Comparison of ENCODE assay signal across 16 cellular contexts in genomic region chrX:45761920-45762319, GRCh38.
DNase-seq lines count a peak whose midpoint lies in the region; ATAC-seq, FAIRE-seq and TF ChIP-seq lines count a peak whose summit lies in the region.
"Had no signal": no experiment of that assay in that cellular context is flagged by ENCODE, and none has a peak within 500 bp of the region (broad histone marks: within the 10 kb centered on the region; RNA-seq: fewer than 3 reads in every experiment).

No MANE protein-coding gene starts in this region.

- H3K79me2 ChIP-seq in GM12878 (ENCODE audit: control insufficient read depth, insufficient read depth, low read length) (no peaks in the 10 kb centered on the region), smooth muscle cell (ENCODE audit: low read depth) (peaks cover 64% of the 10 kb centered on the region)

- TF ChIP-seq POLR2A in GM12878 (IDR thresholded peaks at IDR 0.05; ENCODE audit: low read depth, low read length): no peak

- H3K4me3 Mint-ChIP-seq in activated T-cell treated with anti-CD3 and anti-CD28 coated beads, Interleukin-2, amount 50 U/mL, for 24 hours: peak overlapping the region; percentile 31
- H3K4me3 Mint-ChIP-seq: type B pancreatic cell had no signal

- H3K4me2 ChIP-seq in GM12878 (ENCODE audit: control insufficient read depth, insufficient read depth) (no peak overlapping the region), smooth muscle cell (peak overlapping the region; percentile 10)

- H3K27me3 Mint-ChIP-seq in activated T-cell treated with anti-CD3 and anti-CD28 coated beads, Interleukin-2, amount 50 U/mL, for 24 hours: peaks cover 30% of the 10 kb centered on the region
- H3K27me3 Mint-ChIP-seq: type B pancreatic cell had no signal

- H3K9ac ChIP-seq in GM12878 (ENCODE audit: control insufficient read depth, insufficient read depth, low read length) (no peak overlapping the region), smooth muscle cell (ENCODE audit: low read depth) (no peak overlapping the region)

- TF ChIP-seq RAD21 in GM12878 (IDR thresholded peaks at IDR 0.05; ENCODE audit: insufficient read depth, low read depth, low read length): no peak

- peak; percentile 79 for FAIRE-seq in GM12878 (lab: Jason Lieb, UNC)
- FAIRE-seq: H54, HTR-8/SVneo had no signal

- H3K36me3 ChIP-seq in GM12878 (ENCODE audit: control insufficient read depth in 2 of 2, insufficient read depth in 2 of 2, low read length in 1 of 2) (no peaks in the 10 kb centered on the region; a peak in 1 of 4 replicates), smooth muscle cell (ENCODE audit: low read depth) (no peaks in the 10 kb centered on the region), HAP-1 (replicated peaks) (no peaks in the 10 kb centered on the region; the same call in 1 of the 2 replicates)
- H3K36me3 ChIP-seq: colonic mucosa had no signal

- H3K27ac Mint-ChIP-seq in activated T-cell treated with anti-CD3 and anti-CD28 coated beads, Interleukin-2, amount 50 U/mL, for 24 hours: peak overlapping the region; percentile 81
- H3K27ac Mint-ChIP-seq: type B pancreatic cell had no signal

- no peak for DNase-seq in activated T-cell treated with anti-CD3 and anti-CD28 coated beads, Interleukin-2, amount 50 U/mL, for 24 hours
- no peak for DNase-seq in activated T-cell treated with anti-CD3 and anti-CD28 coated beads, Interleukin-2, amount 50 U/mL, for 48 hours
- DNase-seq in NCI-H146 (lab: John Stamatoyannopoulos, UW): peak; percentile 45
- no peak for DNase-seq in GM12878 (ENCODE audit: low read depth, low spot score)
- no peak for DNase-seq in smooth muscle cell (lab: John Stamatoyannopoulos, UW; ENCODE audit: unreplicated experiment)
- no peak for DNase-seq in 8988T
- DNase-seq in HAP-1 (ENCODE audit: low spot score in 2 of 2): no peak
- DNase-seq in NCI-H1417 (lab: John Stamatoyannopoulos, UW): no peak
- DNase-seq: activated CD4-positive, alpha-beta T cell treated with anti-CD3 and anti-CD28 coated beads for 48 hours; colonic mucosa; mesendoderm; NCI-H226; stimulated activated CD4-positive, alpha-beta T cell treated with anti-CD3 and anti-CD28 coated beads, Interleukin-12 subunit alpha, Interleukin-12 subunit beta, amount 100 ng/mL, for 4 hours had no signal

- SMC1A ChIA-PET in GM12878 (lab: Charles Lee; ENCODE audit: uncharacterized antibody, unreplicated experiment): no interaction called here

- no peak for TF ChIP-seq EP300 in GM12878 (IDR thresholded peaks at IDR 0.05; ENCODE audit: borderline replicate concordance in 1 of 2, control insufficient read depth in 1 of 2, low read depth in 2 of 2, low read length in 2 of 2)

- CTCF ChIA-PET in GM12878 (lab: Yijun Ruan, JAX): no interaction called here

- H3K36me3 Mint-ChIP-seq in activated T-cell treated with anti-CD3 and anti-CD28 coated beads, Interleukin-2, amount 50 U/mL, for 24 hours (ENCODE audit: low read depth): peaks cover 83% of the 10 kb centered on the region

- H3K9me3 ChIP-seq in GM12878 (replicated peaks; ENCODE audit: control insufficient read depth, insufficient read depth, low read length) (no peaks in the 10 kb centered on the region), smooth muscle cell (replicated peaks; ENCODE audit: low read depth) (no peaks in the 10 kb centered on the region), HAP-1 (no peaks in the 10 kb centered on the region)
- H3K9me3 ChIP-seq: colonic mucosa had no signal

- H2AFZ ChIP-seq in GM12878 (ENCODE audit: control insufficient read depth, low read depth, low read length) (no peak overlapping the region), smooth muscle cell (ENCODE audit: low read depth) (no peak overlapping the region)

- H3K4me3 ChIP-seq in GM12878 (no peak overlapping the region), smooth muscle cell (no peak overlapping the region), HAP-1 (no peak overlapping the region)
- H3K4me3 ChIP-seq: colonic mucosa had no signal

- BruUV-seq in GM12878 (replicated peaks; lab: Mats Ljungman, UMichigan): no TSS peak

- no peaks in the 10 kb centered on the region for H3K27me3 ChIP-seq in GM12878 (replicated peaks in 1 of 2; ENCODE audit: control insufficient read depth in 2 of 2, insufficient read depth in 2 of 2, low read length in 1 of 2)
- no peaks in the 10 kb centered on the region for H3K27me3 ChIP-seq in smooth muscle cell (ENCODE audit: low read depth)
- no peaks in the 10 kb centered on the region for H3K27me3 ChIP-seq in HAP-1 (ENCODE audit: low read depth)
- H3K27me3 ChIP-seq: colonic mucosa had no signal

- H3K4me1 ChIP-seq in GM12878 (ENCODE audit: control insufficient read depth, insufficient read depth, low read length) (peaks cover 22% of the 10 kb centered on the region), smooth muscle cell (ENCODE audit: low read depth) (no peaks in the 10 kb centered on the region), HAP-1 (peaks cover 2% of the 10 kb centered on the region; the same call in 1 of the 2 replicates)
- H3K4me1 ChIP-seq: colonic mucosa had no signal

- H3K4me1 Mint-ChIP-seq in activated T-cell treated with anti-CD3 and anti-CD28 coated beads, Interleukin-2, amount 50 U/mL, for 24 hours (ENCODE audit: low read depth): peaks cover 73% of the 10 kb centered on the region

- TF ChIP-seq CTCF in GM12878 (IDR thresholded peaks at IDR 0.05 in 2 of 3, conservative IDR thresholded peaks at IDR 0.05 in 1 of 3; ENCODE audit: control insufficient read depth in 2 of 3, extremely low read depth in 1 of 3, insufficient read depth in 1 of 3, low read depth in 3 of 3, low read length in 3 of 3) (no peak), smooth muscle cell (IDR thresholded peaks at IDR 0.05; ENCODE audit: borderline replicate concordance, insufficient read depth, poor library complexity, severe bottlenecking) (no peak)

- H4K20me1 ChIP-seq in GM12878 (ENCODE audit: control insufficient read depth, insufficient read depth) (no peaks in the 10 kb centered on the region), smooth muscle cell (ENCODE audit: low read depth) (peaks cover 23% of the 10 kb centered on the region)

- H3K9me3 Mint-ChIP-seq in activated T-cell treated with anti-CD3 and anti-CD28 coated beads, Interleukin-2, amount 50 U/mL, for 24 hours: no peaks in the 10 kb centered on the region
- H3K9me3 Mint-ChIP-seq: type B pancreatic cell had no signal

- ATAC-seq in GM12878: no peak

- no peak overlapping the region for H3K27ac ChIP-seq in GM12878 (ENCODE audit: control insufficient read depth, insufficient read depth)
- peak overlapping the region; percentile 88 for H3K27ac ChIP-seq in smooth muscle cell (ENCODE audit: low read depth)
- H3K27ac ChIP-seq: colonic mucosa had no signal

- intact Hi-C loops in GM12878 (cut with micrococcal nuclease; ENCODE audit: unreplicated experiment): no loop called here

- peaks cover 7% of the 10 kb centered on the region for H3F3A ChIP-seq in smooth muscle cell (ENCODE audit: low read depth)

- WGBS in GM12878 (ENCODE audit: insufficient coverage, insufficient replicate concordance, low lambda C conversion rate, missing lambda C conversion rate): 51% methylated on average over 4 of the region's 4 CpGs
- WGBS in smooth muscle cell (ENCODE audit: low lambda C conversion rate): 78% methylated on average over 4 of the region's 4 CpGs

- RAD21 ChIA-PET in GM12878 (lab: Charles Lee; ENCODE audit: unreplicated experiment): no interaction called here

- POLR2A ChIA-PET in GM12878 (lab: Charles Lee): no interaction called here

- in situ Hi-C loops in GM12878 (cut with MboI): loop anchor here (25.0 kb wide), 1 partner anchor 875 kb away; no protein-coding TSS in a partner anchor
- in situ Hi-C loops in HAP-1 (cut with MboI; ENCODE audit: low sequenced_read_pairs): no loop called here

TF ChIP-seq in GM12878, 131 proteins besides CTCF, POLR2A, EP300 and RAD21:
- TF ChIP-seq ZSCAN29 (IDR thresholded peaks at IDR 0.05): no peak
- no peak for TF ChIP-seq NBN (IDR thresholded peaks at IDR 0.05)
- no peak for TF ChIP-seq GABPA (IDR thresholded peaks at IDR 0.05; ENCODE audit: low read depth)
- TF ChIP-seq RUNX3 (IDR thresholded peaks at IDR 0.05; ENCODE audit: low read length): no peak
- no peak for TF ChIP-seq HCFC1 (IDR thresholded peaks at IDR 0.05; ENCODE audit: low read length)
- no peak for TF ChIP-seq HSF1 (IDR thresholded peaks at IDR 0.05; ENCODE audit: low read depth, low read length)
- no peak for TF ChIP-seq HDAC6 (IDR thresholded peaks at IDR 0.05; ENCODE audit: unreplicated experiment)
- TF ChIP-seq ZNF384 (IDR thresholded peaks at IDR 0.05; ENCODE audit: borderline replicate concordance, low read depth, low read length): no peak
- no peak for TF ChIP-seq SUPT20H (IDR thresholded peaks at IDR 0.05; ENCODE audit: borderline replicate concordance, control insufficient read depth, low read depth, low read length)
- no peak for TF ChIP-seq SREBF2 (IDR thresholded peaks at IDR 0.05; ENCODE audit: low read length)
